ENCODE assay signal across 22 cellular contexts in the genomic region with DNA sequence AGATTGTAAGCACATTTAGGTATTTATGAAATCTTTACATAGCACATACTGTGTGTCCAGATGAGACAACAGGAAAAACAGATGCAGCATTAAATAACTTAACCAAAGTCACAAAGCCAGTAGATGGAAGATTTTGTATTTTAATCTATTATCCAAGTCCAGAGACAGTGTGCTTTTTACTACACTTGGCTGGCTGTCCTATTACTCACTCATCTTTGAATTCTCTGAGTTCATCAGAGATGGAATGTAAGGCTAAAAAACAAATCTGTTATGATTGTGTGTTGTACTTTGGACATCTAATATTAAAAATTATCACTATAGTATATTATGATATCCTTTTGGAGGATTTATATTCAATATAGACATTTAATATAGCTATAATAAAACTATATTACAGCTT.
DNase-seq lines count a peak whose midpoint lies in the region; ATAC-seq and TF ChIP-seq lines count a peak whose summit lies in the region.
"Had no signal": no experiment of that assay in that cellular context is flagged by ENCODE, and none has a peak within 500 bp of the region (broad histone marks: within the 10 kb centered on the region; RNA-seq: fewer than 3 reads in every experiment).

No MANE protein-coding gene starts in this region.

- no peak overlapping the region for H3K23ac ChIP-seq in neuronal stem cell (ENCODE audit: low read depth, low read length, poor library complexity)

- no peak overlapping the region for H3K9ac ChIP-seq in neuronal stem cell (ENCODE audit: low read depth, low read length, poor library complexity)

- no peak overlapping the region for H2BK5ac ChIP-seq in neuronal stem cell (ENCODE audit: low read length)

- no peak overlapping the region for H2BK12ac ChIP-seq in neuronal stem cell (ENCODE audit: low read length)

- no peak for ATAC-seq in sciatic nerve
- ATAC-seq in HG02852 (IDR thresholded peaks at IDR 0.05; ENCODE audit: unreplicated experiment), result no peak
- ATAC-seq: GM12878, Panc1 had no signal

- no peaks in the 10 kb centered on the region for H3K9me3 ChIP-seq in neuronal stem cell (replicated peaks in 1 of 2; ENCODE audit: control insufficient read depth in 2 of 2, insufficient read depth in 1 of 2, low read depth in 1 of 2, low read length in 2 of 2)

- DNase-seq in EH (ENCODE audit: low read depth), result peak; percentile 4
- DNase-seq in HCEC 1CT, result peak; percentile 41
- peak; percentile 13 for DNase-seq in amniotic epithelial cell (ENCODE audit: low read depth)
- peak; percentile 9 for DNase-seq in fibroblast of the aortic adventitia (ENCODE audit: low read depth)
- DNase-seq in neuronal stem cell (ENCODE audit: low spot score), result no peak
- no peak for DNase-seq in sciatic nerve (ENCODE audit: low spot score)
- DNase-seq in activated CD8-positive, alpha-beta memory T cell treated with anti-CD3 and anti-CD28 coated beads for 24 hours, result no peak
- DNase-seq: 8988T, ACHN, Calu3, DMS79 treated with DMSO at 0.1 percent for 48 hours, Kasumi-1, MV-4-11, NCI-H1105, NCI-H2029, NCI-H446 treated with DMSO at 0.1 percent for 48 hours, NCI-H526, SHP77 had no signal

- no peaks in the 10 kb centered on the region for H3K4me1 ChIP-seq in neuronal stem cell (ENCODE audit: control insufficient read depth in 2 of 2, insufficient read depth in 1 of 2, low read depth in 1 of 2, low read length in 2 of 2)

- no peak for TF ChIP-seq CTCF in fibroblast of the aortic adventitia (IDR thresholded peaks at IDR 0.05; ENCODE audit: insufficient read depth, low read length)

- intact Hi-C loops in sciatic nerve (cut with DNase I), result no loop called here

- no peak overlapping the region for H3K4me2 ChIP-seq in neuronal stem cell (ENCODE audit: insufficient read depth, low read length, poor library complexity, severe bottlenecking)

- no peak overlapping the region for H2AFZ ChIP-seq in neuronal stem cell (ENCODE audit: low read length)

- H3K79me1 ChIP-seq in neuronal stem cell (ENCODE audit: low read depth, low read length), result no peaks in the 10 kb centered on the region

- no peaks in the 10 kb centered on the region for H3K36me3 ChIP-seq in neuronal stem cell (replicated peaks in 1 of 2; ENCODE audit: control insufficient read depth in 2 of 2, insufficient read depth in 2 of 2, low read length in 2 of 2)

- H2BK15ac ChIP-seq in neuronal stem cell (ENCODE audit: low read length), result no peak overlapping the region

- H4K8ac ChIP-seq in neuronal stem cell (ENCODE audit: low read depth, low read length), result no peak overlapping the region

- H3K27ac ChIP-seq in neuronal stem cell (replicated peaks; ENCODE audit: low read length), result no peak overlapping the region
- H3K27ac ChIP-seq: RWPE1 had no signal

- H2AK5ac ChIP-seq in neuronal stem cell (ENCODE audit: low read depth, low read length), result no peak overlapping the region

- H3K14ac ChIP-seq in neuronal stem cell (ENCODE audit: low read length), result no peak overlapping the region

- no peak overlapping the region for H3K4ac ChIP-seq in neuronal stem cell (ENCODE audit: low read length)

- H3K18ac ChIP-seq in neuronal stem cell (ENCODE audit: low read length), result no peak overlapping the region

- H3K4me3 ChIP-seq in fibroblast of the aortic adventitia (ENCODE audit: low read depth, low read length) (no peak overlapping the region), neuronal stem cell (ENCODE audit: low read length in 2 of 2) (no peak overlapping the region)
- H3K4me3 ChIP-seq: GM12878 had no signal

- no peak overlapping the region for H2BK120ac ChIP-seq in neuronal stem cell (ENCODE audit: low read depth, low read length)

- H4K91ac ChIP-seq in neuronal stem cell (ENCODE audit: low read depth, low read length, poor library complexity), result no peak overlapping the region

- no peaks in the 10 kb centered on the region for H3K27me3 ChIP-seq in neuronal stem cell (ENCODE audit: control insufficient read depth in 3 of 3, insufficient read depth in 3 of 3, low read depth in 1 of 3, low read length in 3 of 3)

Comparison
In these comparisons a context has a peak if more than half of its experiments do, and no peak if none do; other contexts are left out.
1. DNase-seq: peak in EH (single experiment), HCEC 1CT (single experiment), amniotic epithelial cell (single experiment) and fibroblast of the aortic adventitia (single experiment); none in neuronal stem cell (single experiment), sciatic nerve (single experiment) and activated CD8-positive, alpha-beta memory T cell treated with anti-CD3 and anti-CD28 coated beads for 24 hours (single experiment).